8 cellular contexts compared by ENCODE assay signal in genomic region chr19:47131826-47132521, GRCh38. TPM values are rescaled to one million over a fixed set of nuclear protein-coding genes. Genes with fewer than 3 reads are reported as not detected.
A peak's percentile ranks its signal among the peaks of the same experiment; 100 is the strongest.
DNase-seq lines count a peak whose midpoint lies in the region; ATAC-seq and TF ChIP-seq lines count a peak whose summit lies in the region.
"Not testable (repeated sequence)": the region's sequence is repeated elsewhere in the genome, so short reads cannot be mapped to it uniquely, and the experiment has no call there.

No MANE protein-coding gene starts in this region.

- not testable (repeated sequence) for H4K20me1 ChIP-seq in PC-9 (ENCODE audit: insufficient read depth)

- POLR2A ChIA-PET in BJ (lab: Charles Lee): not testable (repeated sequence)
- POLR2A ChIA-PET in PC-9 (lab: Charles Lee; ENCODE audit: unreplicated experiment): interaction anchor here (0.6 to 0.7 kb wide), 2 partner anchors 16 to 95 kb away, joined by 3 to 39 read pairs; no protein-coding TSS in a partner anchor

- not testable (repeated sequence) for H3K27me3 Mint-ChIP-seq in HFFc6 (ENCODE audit: insufficient read depth); activated T-cell treated with anti-CD3 and anti-CD28 coated beads, Interleukin-2, amount 50 U/mL, for 4 hours (ENCODE audit: low read depth); natural killer cell (ENCODE audit: low read depth in 2 of 2); stimulated activated memory B cell treated with anti-CD40 and anti-IgM and Interleukin-4, amounts not matched to agents 10 μg/mL and 1 μg/mL and 100 μg/mL, for 72 hours

- CTCF ChIA-PET in BJ (lab: Yijun Ruan, JAX): interaction anchor here (0.6 to 3.1 kb wide), 12 partner anchors 9 to 273 kb away, joined by 3 to 19 read pairs (median 4); no protein-coding TSS in a partner anchor
- CTCF ChIA-PET in PC-9 (lab: Charles Lee): interaction anchor here (0.7 to 1.4 kb wide), 4 partner anchors 14 to 297 kb away, joined by 3 to 7 read pairs (median 5); partner anchors contain the start of gene ZC3H4

- H3K4me2 ChIP-seq in PC-9: peak overlapping the region; percentile 79

- peak overlapping the region; percentile 90; the same call in 1 of the 2 replicates for H2AFZ ChIP-seq in PC-9

- not testable (repeated sequence) for DNase-seq in BJ (ENCODE audit: low read depth); HFFc6; PC-9; activated T-cell treated with anti-CD3 and anti-CD28 coated beads, Interleukin-2, amount 50 U/mL, for 4 hours; choroid plexus epithelial cell (ENCODE audit: low read depth); right cardiac atrium; natural killer cell

- TF ChIP-seq CTCF in BJ (IDR thresholded peaks at IDR 0.05; ENCODE audit: insufficient read depth, low read depth, low read length); HFFc6 (IDR thresholded peaks at IDR 0.05); PC-9 (conservative IDR thresholded peaks at IDR 0.05); choroid plexus epithelial cell (conservative IDR thresholded peaks at IDR 0.05; ENCODE audit: low read depth, low read length); natural killer cell (IDR thresholded peaks at IDR 0.05): not testable (repeated sequence)

- H3K36me3 ChIP-seq in BJ (ENCODE audit: control insufficient read depth, insufficient read depth, low read length); PC-9 (ENCODE audit: low read depth): not testable (repeated sequence)

- H3K9me2 ChIP-seq in PC-9 (ENCODE audit: insufficient read depth): not testable (repeated sequence)

- not testable (repeated sequence) for H3K9me3 Mint-ChIP-seq in HFFc6; activated T-cell treated with anti-CD3 and anti-CD28 coated beads, Interleukin-2, amount 50 U/mL, for 4 hours; natural killer cell; stimulated activated memory B cell treated with anti-CD40 and anti-IgM and Interleukin-4, amounts not matched to agents 10 μg/mL and 1 μg/mL and 100 μg/mL, for 72 hours

- whole genome bisulfite sequencing in right cardiac atrium: 49% methylated on average over 23 of the region's 23 CpGs

- H3K4me3 ChIP-seq in BJ (ENCODE audit: low read depth, low read length) (peak overlapping the region; percentile 77), PC-9 (peak overlapping the region; percentile 86), choroid plexus epithelial cell (ENCODE audit: low read depth, low read length) (peak overlapping the region; percentile 98), right cardiac atrium (ENCODE audit: low read length) (peak overlapping the region; percentile 82)

- peak overlapping the region; percentile 97 for H3K4me3 Mint-ChIP-seq in HFFc6
- peak overlapping the region; percentile 94 for H3K4me3 Mint-ChIP-seq in activated T-cell treated with anti-CD3 and anti-CD28 coated beads, Interleukin-2, amount 50 U/mL, for 4 hours
- H3K4me3 Mint-ChIP-seq in natural killer cell: peak overlapping the region; percentile 98
- peak overlapping the region; percentile 92 for H3K4me3 Mint-ChIP-seq in stimulated activated memory B cell treated with anti-CD40 and anti-IgM and Interleukin-4, amounts not matched to agents 10 μg/mL and 1 μg/mL and 100 μg/mL, for 72 hours

- H3K36me3 Mint-ChIP-seq in HFFc6 (ENCODE audit: low read depth): peaks cover 30% of the 10 kb centered on the region
- H3K36me3 Mint-ChIP-seq in activated T-cell treated with anti-CD3 and anti-CD28 coated beads, Interleukin-2, amount 50 U/mL, for 4 hours (ENCODE audit: insufficient read depth): peaks cover 26% of the 10 kb centered on the region
- not testable (repeated sequence) for H3K36me3 Mint-ChIP-seq in natural killer cell
- peaks cover 24% of the 10 kb centered on the region for H3K36me3 Mint-ChIP-seq in stimulated activated memory B cell treated with anti-CD40 and anti-IgM and Interleukin-4, amounts not matched to agents 10 μg/mL and 1 μg/mL and 100 μg/mL, for 72 hours

- peak overlapping the region; percentile 97 for H3K27ac Mint-ChIP-seq in HFFc6
- peak overlapping the region; percentile 92 to 99 for H3K27ac Mint-ChIP-seq in natural killer cell
- H3K27ac Mint-ChIP-seq in stimulated activated memory B cell treated with anti-CD40 and anti-IgM and Interleukin-4, amounts not matched to agents 10 μg/mL and 1 μg/mL and 100 μg/mL, for 72 hours: peak overlapping the region; percentile 91

- H3K4me1 Mint-ChIP-seq in HFFc6 (ENCODE audit: low read depth): peaks cover 43% of the 10 kb centered on the region
- peaks cover 59% of the 10 kb centered on the region for H3K4me1 Mint-ChIP-seq in activated T-cell treated with anti-CD3 and anti-CD28 coated beads, Interleukin-2, amount 50 U/mL, for 4 hours (ENCODE audit: low read depth)
- peaks cover 35 to 56% of the 10 kb centered on the region in 2 donors for H3K4me1 Mint-ChIP-seq in natural killer cell
- H3K4me1 Mint-ChIP-seq in stimulated activated memory B cell treated with anti-CD40 and anti-IgM and Interleukin-4, amounts not matched to agents 10 μg/mL and 1 μg/mL and 100 μg/mL, for 72 hours: peaks cover 65% of the 10 kb centered on the region

- H3K9me3 ChIP-seq in PC-9 (ENCODE audit: insufficient read depth, low read depth); right cardiac atrium (ENCODE audit: control insufficient read depth, low read length): not testable (repeated sequence)

- intact Hi-C loops in PC-9 (cut with micrococcal nuclease; ENCODE audit: unreplicated experiment); right cardiac atrium (cut with DNase I): not testable (repeated sequence)
- intact Hi-C loops in natural killer cell (cut with micrococcal nuclease): loop anchor here (2.0 kb wide), 1 partner anchor 19 kb away; the partner anchor contains the start of gene ZC3H4

- peaks cover 33% of the 10 kb centered on the region for H3F3A ChIP-seq in PC-9 (ENCODE audit: insufficient read depth, low read depth)

- peaks cover 63% of the 10 kb centered on the region for H3K79me2 ChIP-seq in PC-9 (ENCODE audit: low read depth)

- H3K4me1 ChIP-seq in PC-9 (replicated peaks; ENCODE audit: insufficient read depth): peaks cover 44% of the 10 kb centered on the region
- H3K4me1 ChIP-seq in right cardiac atrium (ENCODE audit: control insufficient read depth, insufficient read depth, low read length): not testable (repeated sequence)

- BruUV-seq in PC-9 (replicated peaks; lab: Mats Ljungman, UMichigan): not testable (repeated sequence)

- H3K27ac ChIP-seq in PC-9; right cardiac atrium (ENCODE audit: low read length): not testable (repeated sequence)

- not testable (repeated sequence) for H3K27me3 ChIP-seq in BJ (ENCODE audit: control insufficient read depth, insufficient read depth, low read length); PC-9 (ENCODE audit: insufficient read depth, low read depth); right cardiac atrium (ENCODE audit: control insufficient read depth, insufficient read depth)

- not testable (repeated sequence) for ATAC-seq in activated T-cell treated with anti-CD3 and anti-CD28 coated beads, Interleukin-2, amount 50 U/mL, for 4 hours; right cardiac atrium; natural killer cell; stimulated activated memory B cell treated with anti-CD40 and anti-IgM and Interleukin-4, amounts not matched to agents 10 μg/mL and 1 μg/mL and 100 μg/mL, for 72 hours

RNA-seq across cellular contexts. Expression of gene SAE1, which starts 1.3 kb away (rescaled TPM):
- polyA plus RNA-seq in BJ (2011; rRNA removed) (138 and 156 TPM in 2 replicates), right cardiac atrium (34.0 TPM)
- 50.1 and 64.5 TPM in 2 replicates for polyA minus RNA-seq in BJ (2011; rRNA and poly(A)+ RNA removed)
- total RNA-seq in HFFc6 (2021; fragmentation: NEBNext Ultra II Directional; extraction: Animal tissue kit (Norgen Biotek cat#: 25700)): 100 to 1,000 TPM; 158 to 181 (median 175) TPM
- total RNA-seq in PC-9 (2021) (133 and 148 TPM in 2 replicates), right cardiac atrium (10 to 100 TPM; 49.1 to 57.0 (median 53.5) TPM), natural killer cell (10 to 100 TPM; 42.5 to 49.3 (median 46.0) TPM)
- total RNA-seq in activated T-cell treated with anti-CD3 and anti-CD28 coated beads, Interleukin-2, amount 50 U/mL, for 4 hours: 100 to 1,000 TPM in 1 of 3 donors, 10 to 100 TPM in 2; 90.0 to 112 (median 99.3) TPM

RNA-seq across cellular contexts. Expression of gene ZC3H4, which starts 18.4 kb away (rescaled TPM):
- polyA plus RNA-seq in BJ (2011; rRNA removed) (3.3 and 4.3 TPM in 2 replicates), right cardiac atrium (12.4 TPM)
- polyA minus RNA-seq in BJ (2011; rRNA and poly(A)+ RNA removed): 7.1 and 10.1 TPM in 2 replicates
- 10 to 100 TPM; 43.9 to 66.1 (median 55.2) TPM for total RNA-seq in HFFc6 (2021; fragmentation: NEBNext Ultra II Directional; extraction: Animal tissue kit (Norgen Biotek cat#: 25700))
- total RNA-seq in PC-9 (2021) (41.6 and 51.9 TPM in 2 replicates), right cardiac atrium (10 to 100 TPM; 25.6 to 27.7 (median 26.8) TPM), natural killer cell (10 to 100 TPM; 71.2 to 75.3 (median 73.3) TPM)
- total RNA-seq in activated T-cell treated with anti-CD3 and anti-CD28 coated beads, Interleukin-2, amount 50 U/mL, for 4 hours: 10 to 100 TPM; 77.7 to 91.6 (median 90.4) TPM
